1 cellular context compared by ENCODE assay signal in the genomic region with DNA sequence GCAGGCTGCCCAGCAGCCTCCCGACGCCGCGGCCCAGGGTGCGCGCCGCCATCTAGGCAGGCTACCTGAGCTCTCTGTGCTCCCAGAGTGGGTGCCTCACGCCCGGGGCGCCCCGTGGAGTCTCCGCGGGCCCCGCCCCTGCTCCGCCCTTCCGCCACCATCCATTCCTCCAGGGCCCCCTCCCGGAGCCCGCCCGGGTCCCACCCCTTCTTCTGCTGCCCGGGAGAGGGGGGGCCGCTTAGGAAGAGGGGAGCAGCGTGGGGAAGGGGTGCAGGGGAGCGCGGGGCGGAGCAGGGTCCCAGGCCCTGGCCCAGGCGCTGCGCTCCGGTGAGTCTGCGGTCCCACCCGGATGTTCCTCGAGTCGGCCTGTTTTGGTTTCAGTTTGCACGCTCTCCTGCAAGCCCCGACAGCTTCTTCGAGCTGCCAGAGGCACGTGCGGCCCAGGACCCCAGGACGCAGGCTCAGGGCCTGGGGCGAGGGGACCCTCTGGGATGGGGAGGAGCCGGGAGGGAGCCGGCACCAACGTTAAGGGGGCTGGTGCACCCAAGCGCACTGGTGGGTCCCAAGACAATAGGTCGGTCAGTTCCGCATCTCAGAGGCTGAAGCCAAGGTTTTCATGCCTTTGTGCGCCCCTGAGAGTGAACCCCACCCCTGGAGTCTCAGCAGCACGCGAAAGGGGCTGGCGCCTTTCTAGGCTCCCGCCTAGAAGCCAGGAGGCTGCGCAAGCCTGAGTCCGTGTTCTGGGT.
A peak's percentile ranks its signal among the peaks of the same experiment; 100 is the strongest.
TF ChIP-seq lines count a peak whose summit lies in the region.

TSS of gene ACSS1 (minus strand) at position 89 of the 746 bp plus-strand sequence. CDS start at position 52, 37 bp downstream.

TF ChIP-seq in HepG2, 621 proteins besides CTCF, POLR2A, EP300 and RAD21 (continued from another document and continues in another):
- TF ChIP-seq, protein P1, sequence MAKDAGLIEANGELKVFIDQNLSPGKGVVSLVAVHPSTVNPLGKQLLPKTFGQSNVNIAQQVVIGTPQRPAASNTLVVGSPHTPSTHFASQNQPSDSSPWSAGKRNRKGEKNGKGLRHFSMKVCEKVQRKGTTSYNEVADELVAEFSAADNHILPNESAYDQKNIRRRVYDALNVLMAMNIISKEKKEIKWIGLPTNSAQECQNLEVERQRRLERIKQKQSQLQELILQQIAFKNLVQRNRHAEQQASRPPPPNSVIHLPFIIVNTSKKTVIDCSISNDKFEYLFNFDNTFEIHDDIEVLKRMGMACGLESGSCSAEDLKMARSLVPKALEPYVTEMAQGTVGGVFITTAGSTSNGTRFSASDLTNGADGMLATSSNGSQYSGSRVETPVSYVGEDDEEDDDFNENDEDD (CRISPR knock-in tag; IDR thresholded peaks at IDR 0.05; ENCODE audit: borderline replicate concordance): peak; percentile 55; the same call in 1 of the 2 replicates
- TF ChIP-seq, protein P2, sequence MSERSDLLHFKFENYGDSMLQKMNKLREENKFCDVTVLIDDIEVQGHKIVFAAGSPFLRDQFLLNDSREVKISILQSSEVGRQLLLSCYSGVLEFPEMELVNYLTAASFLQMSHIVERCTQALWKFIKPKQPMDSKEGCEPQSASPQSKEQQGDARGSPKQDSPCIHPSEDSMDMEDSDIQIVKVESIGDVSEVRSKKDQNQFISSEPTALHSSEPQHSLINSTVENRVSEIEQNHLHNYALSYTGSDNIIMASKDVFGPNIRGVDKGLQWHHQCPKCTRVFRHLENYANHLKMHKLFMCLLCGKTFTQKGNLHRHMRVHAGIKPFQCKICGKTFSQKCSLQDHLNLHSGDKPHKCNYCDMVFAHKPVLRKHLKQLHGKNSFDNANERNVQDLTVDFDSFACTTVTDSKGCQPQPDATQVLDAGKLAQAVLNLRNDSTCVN (CRISPR knock-in tag; IDR thresholded peaks at IDR 0.05; ENCODE audit: borderline replicate concordance): 0 out of 2 replicates have a peak, but pooled peaks have one; percentile 38
- TF ChIP-seq, protein P3, sequence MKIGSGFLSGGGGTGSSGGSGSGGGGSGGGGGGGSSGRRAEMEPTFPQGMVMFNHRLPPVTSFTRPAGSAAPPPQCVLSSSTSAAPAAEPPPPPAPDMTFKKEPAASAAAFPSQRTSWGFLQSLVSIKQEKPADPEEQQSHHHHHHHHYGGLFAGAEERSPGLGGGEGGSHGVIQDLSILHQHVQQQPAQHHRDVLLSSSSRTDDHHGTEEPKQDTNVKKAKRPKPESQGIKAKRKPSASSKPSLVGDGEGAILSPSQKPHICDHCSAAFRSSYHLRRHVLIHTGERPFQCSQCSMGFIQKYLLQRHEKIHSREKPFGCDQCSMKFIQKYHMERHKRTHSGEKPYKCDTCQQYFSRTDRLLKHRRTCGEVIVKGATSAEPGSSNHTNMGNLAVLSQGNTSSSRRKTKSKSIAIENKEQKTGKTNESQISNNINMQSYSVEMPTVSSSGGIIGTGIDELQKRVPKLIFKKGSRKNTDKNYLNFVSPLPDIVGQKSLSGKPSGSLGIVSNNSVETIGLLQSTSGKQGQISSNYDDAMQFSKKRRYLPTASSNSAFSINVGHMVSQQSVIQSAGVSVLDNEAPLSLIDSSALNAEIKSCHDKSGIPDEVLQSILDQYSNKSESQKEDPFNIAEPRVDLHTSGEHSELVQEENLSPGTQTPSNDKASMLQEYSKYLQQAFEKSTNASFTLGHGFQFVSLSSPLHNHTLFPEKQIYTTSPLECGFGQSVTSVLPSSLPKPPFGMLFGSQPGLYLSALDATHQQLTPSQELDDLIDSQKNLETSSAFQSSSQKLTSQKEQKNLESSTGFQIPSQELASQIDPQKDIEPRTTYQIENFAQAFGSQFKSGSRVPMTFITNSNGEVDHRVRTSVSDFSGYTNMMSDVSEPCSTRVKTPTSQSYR (CRISPR knock-in tag; IDR thresholded peaks at IDR 0.05; ENCODE audit: borderline replicate concordance): 0 out of 2 replicates have a peak, but pooled peaks have one; percentile 28
- TF ChIP-seq, protein P4, sequence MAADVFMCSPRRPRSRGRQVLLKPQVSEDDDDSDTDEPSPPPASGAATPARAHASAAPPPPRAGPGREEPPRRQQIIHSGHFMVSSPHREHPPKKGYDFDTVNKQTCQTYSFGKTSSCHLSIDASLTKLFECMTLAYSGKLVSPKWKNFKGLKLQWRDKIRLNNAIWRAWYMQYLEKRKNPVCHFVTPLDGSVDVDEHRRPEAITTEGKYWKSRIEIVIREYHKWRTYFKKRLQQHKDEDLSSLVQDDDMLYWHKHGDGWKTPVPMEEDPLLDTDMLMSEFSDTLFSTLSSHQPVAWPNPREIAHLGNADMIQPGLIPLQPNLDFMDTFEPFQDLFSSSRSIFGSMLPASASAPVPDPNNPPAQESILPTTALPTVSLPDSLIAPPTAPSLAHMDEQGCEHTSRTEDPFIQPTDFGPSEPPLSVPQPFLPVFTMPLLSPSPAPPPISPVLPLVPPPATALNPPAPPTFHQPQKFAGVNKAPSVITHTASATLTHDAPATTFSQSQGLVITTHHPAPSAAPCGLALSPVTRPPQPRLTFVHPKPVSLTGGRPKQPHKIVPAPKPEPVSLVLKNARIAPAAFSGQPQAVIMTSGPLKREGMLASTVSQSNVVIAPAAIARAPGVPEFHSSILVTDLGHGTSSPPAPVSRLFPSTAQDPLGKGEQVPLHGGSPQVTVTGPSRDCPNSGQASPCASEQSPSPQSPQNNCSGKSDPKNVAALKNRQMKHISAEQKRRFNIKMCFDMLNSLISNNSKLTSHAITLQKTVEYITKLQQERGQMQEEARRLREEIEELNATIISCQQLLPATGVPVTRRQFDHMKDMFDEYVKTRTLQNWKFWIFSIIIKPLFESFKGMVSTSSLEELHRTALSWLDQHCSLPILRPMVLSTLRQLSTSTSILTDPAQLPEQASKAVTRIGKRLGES (CRISPR knock-in tag; IDR thresholded peaks at IDR 0.05; ENCODE audit: borderline replicate concordance): peak; percentile 64; the same call in 1 of the 2 replicates
- TF ChIP-seq ZNF263 (CRISPR knock-in tag; IDR thresholded peaks at IDR 0.05) (peak; percentile 64), ZBTB34 (CRISPR knock-in tag; IDR thresholded peaks at IDR 0.05) (peak; percentile 64; the same call in 1 of the 2 replicates), ELK4 (CRISPR knock-in tag; IDR thresholded peaks at IDR 0.05; ENCODE audit: borderline replicate concordance) (peak; percentile 86; the same call in 1 of the 2 replicates), ZFP37 (CRISPR knock-in tag; IDR thresholded peaks at IDR 0.05; ENCODE audit: borderline replicate concordance) (0 out of 2 replicates have a peak, but pooled peaks have one; percentile 72), KDM6A (CRISPR knock-in tag; IDR thresholded peaks at IDR 0.05; ENCODE audit: low read depth) (no peak), ZFP41 (CRISPR knock-in tag; IDR thresholded peaks at IDR 0.05; ENCODE audit: borderline replicate concordance) (peak; percentile 70; the same call in 1 of the 2 replicates), AGO1 (IDR thresholded peaks at IDR 0.05; ENCODE audit: low read depth, low read length, poor library complexity, severe bottlenecking) (no peak), ISX (CRISPR knock-in tag; conservative IDR thresholded peaks at IDR 0.05) (peak; percentile 68; the same call in 1 of the 2 replicates), SIX4 (CRISPR knock-in tag; IDR thresholded peaks at IDR 0.05) (0 out of 2 replicates have a peak, but pooled peaks have one; percentile 44), SNAPC2 (CRISPR knock-in tag; IDR thresholded peaks at IDR 0.05) (0 out of 2 replicates have a peak, but pooled peaks have one; percentile 21), PRDM15 (CRISPR knock-in tag; IDR thresholded peaks at IDR 0.05) (peak; percentile 48; the same call in 1 of the 2 replicates), ZNF335 (CRISPR knock-in tag; IDR thresholded peaks at IDR 0.05) (no peak), ZNF782 (CRISPR knock-in tag; IDR thresholded peaks at IDR 0.05; ENCODE audit: borderline replicate concordance) (peak; percentile 26; the same call in 1 of the 2 replicates), ZSCAN21 (CRISPR knock-in tag; IDR thresholded peaks at IDR 0.05; ENCODE audit: borderline replicate concordance) (peak; percentile 84; the same call in 1 of the 2 replicates), RBFOX2 (IDR thresholded peaks at IDR 0.05; ENCODE audit: low read depth, low read length) (no peak; the same call in 1 of the 2 replicates), SP5 (CRISPR knock-in tag; IDR thresholded peaks at IDR 0.05; ENCODE audit: borderline replicate concordance, low read depth) (peak; percentile 18; the same call in 1 of the 2 replicates), DMAP1 (CRISPR knock-in tag; IDR thresholded peaks at IDR 0.05) (no peak), PREB (CRISPR knock-in tag; IDR thresholded peaks at IDR 0.05) (0 out of 2 replicates have a peak, but pooled peaks have one; percentile 38)
- TF ChIP-seq, protein P5, sequence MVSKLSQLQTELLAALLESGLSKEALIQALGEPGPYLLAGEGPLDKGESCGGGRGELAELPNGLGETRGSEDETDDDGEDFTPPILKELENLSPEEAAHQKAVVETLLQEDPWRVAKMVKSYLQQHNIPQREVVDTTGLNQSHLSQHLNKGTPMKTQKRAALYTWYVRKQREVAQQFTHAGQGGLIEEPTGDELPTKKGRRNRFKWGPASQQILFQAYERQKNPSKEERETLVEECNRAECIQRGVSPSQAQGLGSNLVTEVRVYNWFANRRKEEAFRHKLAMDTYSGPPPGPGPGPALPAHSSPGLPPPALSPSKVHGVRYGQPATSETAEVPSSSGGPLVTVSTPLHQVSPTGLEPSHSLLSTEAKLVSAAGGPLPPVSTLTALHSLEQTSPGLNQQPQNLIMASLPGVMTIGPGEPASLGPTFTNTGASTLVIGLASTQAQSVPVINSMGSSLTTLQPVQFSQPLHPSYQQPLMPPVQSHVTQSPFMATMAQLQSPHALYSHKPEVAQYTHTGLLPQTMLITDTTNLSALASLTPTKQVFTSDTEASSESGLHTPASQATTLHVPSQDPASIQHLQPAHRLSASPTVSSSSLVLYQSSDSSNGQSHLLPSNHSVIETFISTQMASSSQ (IDR thresholded peaks at IDR 0.05; ENCODE audit: low read depth): no peak
- TF ChIP-seq, protein P5 (CRISPR knock-in tag; IDR thresholded peaks at IDR 0.05; ENCODE audit: borderline replicate concordance): peak; percentile 46; the same call in 1 of the 2 replicates
